ENCODE assay signal across 19 cellular contexts in the genomic region with DNA sequence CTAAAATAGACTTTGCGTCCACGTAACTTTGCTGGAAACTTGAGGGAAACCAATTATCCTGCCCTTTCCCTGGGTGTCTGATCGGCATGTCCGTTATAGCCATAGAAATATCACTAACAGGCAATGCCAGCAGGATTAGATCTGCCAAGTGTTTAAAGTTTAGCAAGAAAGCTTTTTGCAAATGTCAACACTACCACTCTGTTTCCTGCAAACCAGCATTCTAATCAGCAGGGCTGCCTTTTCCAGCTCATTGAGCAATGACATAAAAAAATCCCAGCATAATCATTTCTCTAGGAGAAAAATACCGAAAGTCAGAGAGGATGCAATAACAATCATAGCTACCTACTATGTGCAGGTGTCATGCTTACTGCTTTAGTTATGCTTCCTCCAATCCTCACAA.
A peak's percentile ranks its signal among the peaks of the same experiment; 100 is the strongest.
DNase-seq lines count a peak whose midpoint lies in the region; ATAC-seq and TF ChIP-seq lines count a peak whose summit lies in the region.
"Had no signal": no experiment of that assay in that cellular context is flagged by ENCODE, and none has a peak within 500 bp of the region (broad histone marks: within the 10 kb centered on the region; RNA-seq: fewer than 3 reads in every experiment).

No MANE protein-coding gene starts in this region.

- H3K4me3 ChIP-seq in hepatocyte (no peak overlapping the region), parathyroid adenoma (ENCODE audit: low read depth, low read length) (no peak overlapping the region), Peyer's patch (no peak overlapping the region)
- H3K4me3 ChIP-seq: ovary, thyroid gland had no signal

- H3K27ac ChIP-seq in hepatocyte (no peak overlapping the region), parathyroid adenoma (peak overlapping the region; percentile 74), Peyer's patch (no peak overlapping the region)
- H3K27ac ChIP-seq: breast epithelium, ovary, thyroid gland had no signal

- ATAC-seq in HG03108 (IDR thresholded peaks at IDR 0.05; ENCODE audit: unreplicated experiment): no peak
- ATAC-seq: activated CD4-positive, alpha-beta T cell treated with anti-CD3 and anti-CD28 coated beads for 36 hours; naive thymus-derived CD4-positive, alpha-beta T cell; stimulated activated naive CD8-positive, alpha-beta T cell treated with anti-CD3 and anti-CD28 coated beads, Interleukin-15, amount 100 ng/mL, for 72 hours had no signal

- TF ChIP-seq CTCF in hepatocyte (IDR thresholded peaks at IDR 0.05; ENCODE audit: poor library complexity): no peak
- no peak for TF ChIP-seq CTCF in parathyroid adenoma (IDR thresholded peaks at IDR 0.05)
- no peak for TF ChIP-seq CTCF in Peyer's patch (IDR thresholded peaks at IDR 0.05)

- TF ChIP-seq POLR2A in Peyer's patch (IDR thresholded peaks at IDR 0.05): no peak

- H3K9ac ChIP-seq in parathyroid adenoma: no peak overlapping the region

- H4K20me1 ChIP-seq in hepatocyte (ENCODE audit: insufficient read depth, poor library complexity, severe bottlenecking): no peaks in the 10 kb centered on the region

- H3K36me3 ChIP-seq in hepatocyte (replicated peaks; ENCODE audit: insufficient read depth, low read depth) (no peaks in the 10 kb centered on the region), parathyroid adenoma (ENCODE audit: control insufficient read depth, insufficient read depth, low read length) (no peaks in the 10 kb centered on the region), Peyer's patch (no peaks in the 10 kb centered on the region)
- H3K36me3 ChIP-seq: adrenal gland, breast epithelium, esophagus squamous epithelium, ovary, thyroid gland had no signal

- H2AFZ ChIP-seq in hepatocyte (no peak overlapping the region), parathyroid adenoma (no peak overlapping the region)

- WGBS in hepatocyte (ENCODE audit: low lambda C conversion rate, missing lambda C conversion rate): 88% methylated on average over 5 of the region's 5 CpGs

- H3K4me2 ChIP-seq in hepatocyte (peak overlapping the region; percentile 97), parathyroid adenoma (ENCODE audit: low read length) (no peak overlapping the region)

- H3K27me3 ChIP-seq in hepatocyte: no peaks in the 10 kb centered on the region
- H3K27me3 ChIP-seq in parathyroid adenoma (ENCODE audit: control insufficient read depth, insufficient read depth, low read length): no peaks in the 10 kb centered on the region
- H3K27me3 ChIP-seq in Peyer's patch: no peaks in the 10 kb centered on the region
- H3K27me3 ChIP-seq: adrenal gland, breast epithelium, ovary, thyroid gland had no signal

- no peaks in the 10 kb centered on the region for H3K9me3 ChIP-seq in hepatocyte (ENCODE audit: low read depth)
- H3K9me3 ChIP-seq in parathyroid adenoma (ENCODE audit: control insufficient read depth, low read length): no peaks in the 10 kb centered on the region
- no peaks in the 10 kb centered on the region for H3K9me3 ChIP-seq in Peyer's patch
- H3K9me3 ChIP-seq: adrenal gland, breast epithelium, esophagus squamous epithelium, ovary, thyroid gland had no signal

- H3K79me2 ChIP-seq in hepatocyte (no peaks in the 10 kb centered on the region), parathyroid adenoma (no peaks in the 10 kb centered on the region)

- no peaks in the 10 kb centered on the region for H3K9me2 ChIP-seq in hepatocyte (replicated peaks; ENCODE audit: insufficient read depth)

- H3K4me1 ChIP-seq in hepatocyte (ENCODE audit: insufficient read depth) (peaks cover 5% of the 10 kb centered on the region), parathyroid adenoma (peaks cover 18% of the 10 kb centered on the region), Peyer's patch (peaks cover 0 to 7% (median 0%) of the 10 kb centered on the region in 4 donors)

- DNase-seq in NCI-H526 treated with DMSO at 0.1 percent for 48 hours (lab: John Stamatoyannopoulos, UW) (peak; percentile 27), amniotic epithelial cell (ENCODE audit: low read depth) (peak; percentile 34), hepatocyte (ENCODE audit: low spot score) (no peak), NCI-H2196 treated with DMSO at 0.1 percent for 48 hours (lab: John Stamatoyannopoulos, UW; ENCODE audit: unreplicated experiment) (no peak), Peyer's patch (no peak)
- DNase-seq: activated CD4-positive, alpha-beta T cell treated with anti-CD3 and anti-CD28 coated beads for 36 hours; cortex of kidney; esophagus squamous epithelium; Karpas-422; MV-4-11; naive thymus-derived CD4-positive, alpha-beta T cell; ovary; stimulated activated naive CD8-positive, alpha-beta T cell treated with anti-CD3 and anti-CD28 coated beads, Interleukin-15, amount 100 ng/mL, for 72 hours; T-helper 2 cell; thyroid gland had no signal

Comparison
In these comparisons a context has a peak if more than half of its experiments do, and no peak if none do; other contexts are left out.
1. DNase-seq: peak in NCI-H526 treated with DMSO at 0.1 percent for 48 hours (single experiment) and amniotic epithelial cell (single experiment); none in hepatocyte (single experiment), NCI-H2196 treated with DMSO at 0.1 percent for 48 hours (single experiment) and Peyer's patch (0 of 3).